11 cellular contexts compared by ENCODE assay signal in genomic region chr2:238771193-238771592, GRCh38.
A peak's percentile ranks its signal among the peaks of the same experiment; 100 is the strongest.
DNase-seq lines count a peak whose midpoint lies in the region; ATAC-seq and TF ChIP-seq lines count a peak whose summit lies in the region.
"Had no signal": no experiment of that assay in that cellular context is flagged by ENCODE, and none has a peak within 500 bp of the region (broad histone marks: within the 10 kb centered on the region; RNA-seq: fewer than 3 reads in every experiment).

No MANE protein-coding gene starts in this region.

- H3K18ac ChIP-seq in trophoblast cell (ENCODE audit: low read length) = no peak overlapping the region

- no peak overlapping the region for H2BK12ac ChIP-seq in trophoblast cell (ENCODE audit: low read length)

- peaks cover 29% of the 10 kb centered on the region for H3K27me3 ChIP-seq in A673 (replicated peaks; ENCODE audit: insufficient read depth, low read depth, low read length, poor library complexity)
- H3K27me3 ChIP-seq in trophoblast cell (ENCODE audit: insufficient read depth, low read length) = no peaks in the 10 kb centered on the region

- H3K4me1 ChIP-seq in A673 (ENCODE audit: insufficient read depth, low read length, poor library complexity, severe bottlenecking) (no peaks in the 10 kb centered on the region), trophoblast cell (ENCODE audit: control insufficient read depth in 1 of 2, insufficient read depth in 2 of 2, low read length in 2 of 2) (no peaks in the 10 kb centered on the region)
- H3K4me1 ChIP-seq: heart left ventricle had no signal

- peak; percentile 44 for DNase-seq in A673 (ENCODE audit: low spot score)
- DNase-seq in HEK293T (ENCODE audit: extremely low spot score) = peak; percentile 19
- no peak for DNase-seq in astrocyte of the cerebellum (ENCODE audit: low read depth)
- peak; percentile 64 for DNase-seq in iPS-NIHi7 (ENCODE audit: extremely low spot score)
- DNase-seq in trophoblast cell = no peak
- DNase-seq in NCI-H774 (lab: John Stamatoyannopoulos, UW) = no peak
- DNase-seq in amniotic stem cell (lab: John Stamatoyannopoulos, UW) = no peak
- DNase-seq: CD4-positive, CD25-positive, alpha-beta regulatory T cell; heart left ventricle; stimulated activated naive CD4-positive, alpha-beta T cell had no signal

- H3K27ac ChIP-seq in A673 (ENCODE audit: low read depth, low read length, poor library complexity, severe bottlenecking) (no peak overlapping the region), trophoblast cell (ENCODE audit: low read depth, low read length) (no peak overlapping the region)
- H3K27ac ChIP-seq: heart left ventricle had no signal

- no peak overlapping the region for H3K4ac ChIP-seq in trophoblast cell (ENCODE audit: low read depth, low read length)

- H3K9ac ChIP-seq in trophoblast cell (ENCODE audit: low read length) = no peak overlapping the region

- no peak for ATAC-seq in HG03457 (IDR thresholded peaks at IDR 0.05; ENCODE audit: unreplicated experiment)
- ATAC-seq: heart left ventricle had no signal

- no peak overlapping the region for H2AK5ac ChIP-seq in trophoblast cell (ENCODE audit: low read length)

- H3K4me3 ChIP-seq in A673 (ENCODE audit: low read depth, low read length, poor library complexity, severe bottlenecking) = no peak overlapping the region
- H3K4me3 ChIP-seq in astrocyte of the cerebellum (ENCODE audit: low read depth, low read length) = no peak overlapping the region
- H3K4me3 ChIP-seq in trophoblast cell (ENCODE audit: low read depth, low read length) = no peak overlapping the region
- H3K4me3 ChIP-seq: heart left ventricle had no signal

- no peak overlapping the region for H3K23ac ChIP-seq in trophoblast cell (ENCODE audit: low read length)

- no TSS peak for BruUV-seq in A673 (replicated peaks; lab: Mats Ljungman, UMichigan)

- H3K14ac ChIP-seq in trophoblast cell (ENCODE audit: low read length) = no peak overlapping the region

- POLR2A ChIA-PET in A673 (lab: Charles Lee; ENCODE audit: low non-redundant PET) = no interaction called here
- POLR2A ChIA-PET in HEK293T (lab: Yijun Ruan, JAX) = no interaction called here

- no peak overlapping the region for H2AFZ ChIP-seq in trophoblast cell (ENCODE audit: insufficient read depth, low read length, poor library complexity)

- H3K79me2 ChIP-seq in trophoblast cell (ENCODE audit: control insufficient read depth, insufficient read depth, low read length, poor library complexity) = no peaks in the 10 kb centered on the region

- H4K91ac ChIP-seq in trophoblast cell (ENCODE audit: low read depth, low read length) = no peak overlapping the region

- no peaks in the 10 kb centered on the region for H3K79me1 ChIP-seq in trophoblast cell (ENCODE audit: low read length)

- no peak overlapping the region for H3K4me2 ChIP-seq in trophoblast cell (ENCODE audit: low read length)

- in situ Hi-C loops in astrocyte of the cerebellum (cut with HindIII; ENCODE audit: low sequenced_read_pairs) = no loop called here

- CTCF ChIA-PET in A673 (lab: Charles Lee) = no interaction called here
- CTCF ChIA-PET in HEK293T (lab: Yijun Ruan, JAX) = no interaction called here

- H4K8ac ChIP-seq in trophoblast cell (ENCODE audit: low read depth, low read length) = no peak overlapping the region

- TF ChIP-seq CTCF in A673 (conservative IDR thresholded peaks at IDR 0.05; ENCODE audit: low read depth, low read length) (peak; percentile 36; the same call in 1 of the 2 replicates), astrocyte of the cerebellum (IDR thresholded peaks at IDR 0.05; ENCODE audit: low read depth, low read length, missing control alignments) (peak; percentile 49)

- H3K9me3 ChIP-seq in A673 (ENCODE audit: low read depth, low read length, poor library complexity, severe bottlenecking) (no peaks in the 10 kb centered on the region), trophoblast cell (ENCODE audit: insufficient read depth, low read depth, low read length) (peaks cover 8% of the 10 kb centered on the region)
- H3K9me3 ChIP-seq: heart left ventricle had no signal

- no CpG with 5 or more reads among the region's 6 CpGs for WGBS in trophoblast cell (ENCODE audit: extremely low coverage, insufficient coverage, insufficient read length)

- no peak overlapping the region for H2BK5ac ChIP-seq in trophoblast cell (ENCODE audit: low read depth, low read length, poor library complexity)

- no peak overlapping the region for H4K12ac ChIP-seq in trophoblast cell (ENCODE audit: low read depth, low read length)

- H2BK120ac ChIP-seq in trophoblast cell (ENCODE audit: insufficient read depth, low read length, poor library complexity) = no peak overlapping the region

- intact Hi-C loops in A673 (cut with micrococcal nuclease; ENCODE audit: unreplicated experiment) = no loop called here

- no peaks in the 10 kb centered on the region for H3K36me3 ChIP-seq in A673 (ENCODE audit: insufficient read depth, low read length, poor library complexity, severe bottlenecking)
- no peaks in the 10 kb centered on the region for H3K36me3 ChIP-seq in trophoblast cell (ENCODE audit: control insufficient read depth in 1 of 2, insufficient read depth in 2 of 2, low read length in 2 of 2)
- H3K36me3 ChIP-seq: heart left ventricle had no signal

TF ChIP-seq in HEK293T, 16 proteins besides CTCF, POLR2A, EP300 and RAD21:
- TF ChIP-seq ARNT (IDR thresholded peaks at IDR 0.05) (no peak), LEF1 (IDR thresholded peaks at IDR 0.05; ENCODE audit: borderline replicate concordance) (no peak), SUZ12 (IDR thresholded peaks at IDR 0.05) (no peak), CTBP1 (IDR thresholded peaks at IDR 0.05; ENCODE audit: borderline replicate concordance) (no peak), HDGF (IDR thresholded peaks at IDR 0.05; ENCODE audit: borderline replicate concordance) (no peak), TARDBP (IDR thresholded peaks at IDR 0.05) (no peak), FOXA1 (IDR thresholded peaks at IDR 0.05) (no peak), FOXK2 (IDR thresholded peaks at IDR 0.05) (no peak), FOXM1 (IDR thresholded peaks at IDR 0.05; ENCODE audit: borderline replicate concordance) (no peak), BHLHE40 (IDR thresholded peaks at IDR 0.05; ENCODE audit: borderline replicate concordance) (no peak), ZNF384 (IDR thresholded peaks at IDR 0.05) (no peak), L3MBTL2 (conservative IDR thresholded peaks at IDR 0.05) (no peak), NFRKB (IDR thresholded peaks at IDR 0.05) (no peak), ELF4 (IDR thresholded peaks at IDR 0.05) (no peak), SP1 (IDR thresholded peaks at IDR 0.05) (no peak)
- TF ChIP-seq, protein P1, sequence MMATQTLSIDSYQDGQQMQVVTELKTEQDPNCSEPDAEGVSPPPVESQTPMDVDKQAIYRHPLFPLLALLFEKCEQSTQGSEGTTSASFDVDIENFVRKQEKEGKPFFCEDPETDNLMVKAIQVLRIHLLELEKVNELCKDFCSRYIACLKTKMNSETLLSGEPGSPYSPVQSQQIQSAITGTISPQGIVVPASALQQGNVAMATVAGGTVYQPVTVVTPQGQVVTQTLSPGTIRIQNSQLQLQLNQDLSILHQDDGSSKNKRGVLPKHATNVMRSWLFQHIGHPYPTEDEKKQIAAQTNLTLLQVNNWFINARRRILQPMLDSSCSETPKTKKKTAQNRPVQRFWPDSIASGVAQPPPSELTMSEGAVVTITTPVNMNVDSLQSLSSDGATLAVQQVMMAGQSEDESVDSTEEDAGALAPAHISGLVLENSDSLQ (IDR thresholded peaks at IDR 0.05) = no peak

Comparison
In these comparisons a context has a peak if more than half of its experiments do, and no peak if none do; other contexts are left out.
1. DNase-seq: peak in A673 (single experiment), HEK293T (single experiment) and iPS-NIHi7 (single experiment); none in astrocyte of the cerebellum (single experiment), trophoblast cell (0 of 2), NCI-H774 (single experiment) and amniotic stem cell (single experiment).